ENCODE assay signal across 10 cellular contexts in the genomic region with DNA sequence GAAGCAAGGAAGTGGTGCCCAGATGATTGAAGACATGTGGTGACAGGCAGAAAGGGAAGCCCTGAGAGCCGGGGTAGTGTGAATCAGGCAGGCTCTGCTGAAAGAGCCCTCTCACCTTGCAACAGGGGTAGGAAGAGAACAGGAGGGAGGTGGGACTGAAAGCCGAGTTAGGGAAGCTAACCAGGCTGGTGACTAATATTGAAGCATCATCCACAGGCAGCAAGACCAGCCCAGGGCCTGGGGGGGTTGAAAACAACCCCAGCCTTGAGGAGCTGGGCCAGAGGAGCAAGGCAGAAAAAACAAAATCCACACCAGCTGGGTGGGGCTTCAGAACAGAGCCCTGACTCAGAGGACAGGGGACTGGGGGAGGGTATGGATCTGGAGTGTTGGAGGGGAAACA. TPM values are rescaled to one million over a fixed set of nuclear protein-coding genes. Genes with fewer than 3 reads are reported as not detected.
DNase-seq lines count a peak whose midpoint lies in the region; ATAC-seq and TF ChIP-seq lines count a peak whose summit lies in the region.
"Had no signal": no experiment of that assay in that cellular context is flagged by ENCODE, and none has a peak within 500 bp of the region (broad histone marks: within the 10 kb centered on the region; RNA-seq: fewer than 3 reads in every experiment).

No MANE protein-coding gene starts in this region.

- H4K5ac ChIP-seq in mesendoderm (ENCODE audit: low read length), result no peak overlapping the region

- H2BK5ac ChIP-seq in mesendoderm (ENCODE audit: low read length), result no peak overlapping the region

- no peak overlapping the region for H3K4ac ChIP-seq in mesendoderm (ENCODE audit: low read depth, low read length)

- no peak overlapping the region for H3K56ac ChIP-seq in mesendoderm (ENCODE audit: low read length)

- no peak overlapping the region for H3K4me3 ChIP-seq in AG10803 (ENCODE audit: low read length)
- no peak overlapping the region for H3K4me3 ChIP-seq in cardiac fibroblast (replicated peaks in 1 of 2; ENCODE audit: low read depth in 2 of 2, low read length in 2 of 2)
- no peak overlapping the region for H3K4me3 ChIP-seq in mesendoderm (ENCODE audit: low read length)
- H3K4me3 ChIP-seq: lung had no signal

- no peak overlapping the region for H3K4me3 Mint-ChIP-seq in glutamatergic neuron (ENCODE audit: unreplicated experiment)

- no peak overlapping the region for H4K8ac ChIP-seq in mesendoderm (ENCODE audit: low read depth, low read length)

- no CpG with 5 or more reads among the region's 2 CpGs for WGBS in mesendoderm (ENCODE audit: extremely low coverage, insufficient coverage, low lambda C conversion rate)

- peak overlapping the region; percentile 4 for H3K27ac ChIP-seq in mesendoderm (ENCODE audit: low read depth, low read length)

- no peaks in the 10 kb centered on the region for H3K36me3 ChIP-seq in mesendoderm (ENCODE audit: control insufficient read depth, insufficient read depth, low read length)

- no peaks in the 10 kb centered on the region for H3K27me3 ChIP-seq in mesendoderm (ENCODE audit: insufficient read depth, low read length, poor library complexity)

- no peaks in the 10 kb centered on the region for H3K27me3 Mint-ChIP-seq in glutamatergic neuron (ENCODE audit: unreplicated experiment)

- H3K9me3 Mint-ChIP-seq in glutamatergic neuron (ENCODE audit: unreplicated experiment), result no peaks in the 10 kb centered on the region

- no peaks in the 10 kb centered on the region for H3K4me1 ChIP-seq in mesendoderm (ENCODE audit: control insufficient read depth, low read depth, low read length)

- H3K9ac ChIP-seq in mesendoderm (ENCODE audit: low read length), result no peak overlapping the region

- no peak overlapping the region for H3K23ac ChIP-seq in mesendoderm (ENCODE audit: low read length)

- no peak overlapping the region for H3K18ac ChIP-seq in mesendoderm (ENCODE audit: low read length)

- H3K79me1 ChIP-seq in mesendoderm (ENCODE audit: low read length), result no peaks in the 10 kb centered on the region

- no peaks in the 10 kb centered on the region for H3K36me3 Mint-ChIP-seq in glutamatergic neuron (ENCODE audit: unreplicated experiment)

- H2BK15ac ChIP-seq in mesendoderm (replicated peaks; ENCODE audit: low read depth), result no peak overlapping the region

- no peak for ATAC-seq in GM21447 (IDR thresholded peaks at IDR 0.05; ENCODE audit: unreplicated experiment)

- H3K27ac Mint-ChIP-seq in glutamatergic neuron (ENCODE audit: unreplicated experiment), result no peak overlapping the region

- H3K4me2 ChIP-seq in mesendoderm (ENCODE audit: low read length), result no peak overlapping the region

- H2AK5ac ChIP-seq in mesendoderm (ENCODE audit: low read length), result no peak overlapping the region

- H3K79me2 ChIP-seq in mesendoderm (ENCODE audit: control insufficient read depth, insufficient read depth, low read length), result no peaks in the 10 kb centered on the region

- H2BK120ac ChIP-seq in mesendoderm (ENCODE audit: low read depth, low read length), result no peak overlapping the region

- peak; percentile 64 for DNase-seq in AG10803 (ENCODE audit: low read depth)
- peak; percentile 32 for DNase-seq in LHCN-M2 (ENCODE audit: low read depth)
- peak; percentile 41 to 90 for DNase-seq in cardiac fibroblast (ENCODE audit: low read depth in 2 of 2)
- DNase-seq in mesendoderm, result peak; percentile 74
- DNase-seq in midbrain (lab: John Stamatoyannopoulos, UW), result no peak
- DNase-seq in glutamatergic neuron, result no peak
- DNase-seq in NCI-H524 (lab: John Stamatoyannopoulos, UW), result no peak
- DNase-seq: NCI-H510A had no signal

- TF ChIP-seq CTCF in AG10803 (conservative IDR thresholded peaks at IDR 0.05; ENCODE audit: low read length) (no peak), cardiac fibroblast (IDR thresholded peaks at IDR 0.05; ENCODE audit: low read depth, low read length) (no peak), glutamatergic neuron (IDR thresholded peaks at IDR 0.05; ENCODE audit: partially characterized antibody, unreplicated experiment) (no peak)

- H3K4me1 Mint-ChIP-seq in glutamatergic neuron (ENCODE audit: low read depth, unreplicated experiment), result peaks cover 5% of the 10 kb centered on the region

RNA-seq across cellular contexts. Expression of a gene that starts 35.0 kb away (rescaled TPM):
- total RNA-seq in LHCN-M2 (2014; rRNA removed) (not detected in 2 replicates), glutamatergic neuron (ENCODE audit: unreplicated experiment) (not detected)
- polyA plus RNA-seq in LHCN-M2 (2012), result not detected
- 0.31 TPM for polyA plus RNA-seq in mesendoderm (2013, experiment 1 of 2)
- 0.45 TPM for polyA plus RNA-seq in mesendoderm (2013, experiment 2 of 2)

Comparison
In these comparisons a context has a peak if more than half of its experiments do, and no peak if none do; other contexts are left out.
1. DNase-seq: peak in AG10803 (single experiment), LHCN-M2 (single experiment), cardiac fibroblast (2 of 2) and mesendoderm (single experiment); none in midbrain (single experiment), glutamatergic neuron (single experiment) and NCI-H524 (0 of 2).